In genomic region chr5:157908459-157908858, GRCh38 we compare ENCODE assay signal across 34 cellular contexts.
"Had no signal": no experiment of that assay in that cellular context is flagged by ENCODE, and none has a peak within 500 bp of the region (broad histone marks: within the 10 kb centered on the region; RNA-seq: fewer than 3 reads in every experiment).

No MANE protein-coding gene starts in this region.

- H3K4me3 Mint-ChIP-seq: activated CD4-positive, alpha-beta memory T cell treated with anti-CD3 and anti-CD28 coated beads, Interleukin-2, amount 10 ng/mL, durations not matched to agents 7 days and 5 days; activated CD4-positive, alpha-beta T cell treated with anti-CD3 and anti-CD28 coated beads, Interleukin-2, amount 10 ng/mL, durations not matched to agents 24 days and 14 days; activated CD8-positive, alpha-beta memory T cell treated with anti-CD3 and anti-CD28 coated beads, Interleukin-2, amount 10 ng/mL, durations not matched to agents 7 days and 5 days; activated CD8-positive, alpha-beta T cell treated with anti-CD3 and anti-CD28 coated beads, Interleukin-2, amount 10 ng/mL, durations not matched to agents 7 days and 5 days; activated naive CD4-positive, alpha-beta T cell treated with anti-CD3 and anti-CD28 coated beads for 36 hours; activated naive CD8-positive, alpha-beta T cell treated with anti-CD3 and anti-CD28 coated beads for 36 hours; activated T-cell treated with anti-CD3 and anti-CD28 coated beads, Interleukin-2, amount 50 U/mL, for 4 hours; activated T-cell treated with anti-CD3 and anti-CD28 coated beads, Interleukin-2, amount 50 U/mL, for 72 hours; activated T-helper 1 cell treated with anti-CD3 and anti-CD28 coated beads, Interleukin-12 subunit alpha, Interleukin-12 subunit beta, Interleukin-2, Interleukin-4 antibody, amounts not matched to agents 30 ng/mL and 10 ng/mL and 1 ng/mL, durations not matched to agents 14 hours and 24 hours and 36 hours; activated T-helper 17 cell treated with anti-CD3 and anti-CD28 coated beads, Interleukin-2, amount 50 U/mL, for 72 hours; T-helper 1 cell treated with Interleukin-12 subunit alpha and Interleukin-12 subunit beta and Interleukin-4 antibody, amounts not matched to agents 30 μg/mL and 1 μg/mL, for 36 hours; T-helper 2 cell treated with Interferon-gamma antibody and Interleukin-4, amounts not matched to agents 5 μg/mL and 100 μg/mL, for 36 hours had no signal

- H3K27me3 Mint-ChIP-seq: activated naive CD8-positive, alpha-beta T cell treated with anti-CD3 and anti-CD28 coated beads for 36 hours had no signal

- H3K27ac ChIP-seq: adrenal gland, body of pancreas, brain microvascular endothelial cell, breast epithelium, VCaP had no signal

- H3K36me3 Mint-ChIP-seq: activated CD8-positive, alpha-beta memory T cell treated with anti-CD3 and anti-CD28 coated beads, Interleukin-2, amount 10 ng/mL, durations not matched to agents 7 days and 5 days; activated naive CD4-positive, alpha-beta T cell treated with anti-CD3 and anti-CD28 coated beads, Interleukin-2, amount 50 U/mL, for 72 hours; activated naive CD8-positive, alpha-beta T cell treated with anti-CD3 and anti-CD28 coated beads for 36 hours had no signal

- H3K4me3 ChIP-seq: adrenal gland, body of pancreas, breast epithelium had no signal

- H3K27me3 ChIP-seq: adrenal gland, body of pancreas, brain microvascular endothelial cell, breast epithelium had no signal

- H3K4me1 Mint-ChIP-seq: activated CD4-positive, alpha-beta memory T cell treated with anti-CD3 and anti-CD28 coated beads, Interleukin-2, amount 10 ng/mL, durations not matched to agents 7 days and 5 days; activated CD4-positive, alpha-beta T cell treated with anti-CD3 and anti-CD28 coated beads, Interleukin-2, amount 10 ng/mL, durations not matched to agents 24 days and 14 days; activated CD8-positive, alpha-beta memory T cell treated with anti-CD3 and anti-CD28 coated beads, Interleukin-2, amount 10 ng/mL, durations not matched to agents 7 days and 5 days; activated T-helper 17 cell treated with anti-CD3 and anti-CD28 coated beads, Interleukin-2, amount 50 U/mL, for 72 hours had no signal

- H3K4me1 ChIP-seq: adrenal gland, breast epithelium had no signal

- ATAC-seq: activated CD8-positive, alpha-beta memory T cell treated with anti-CD3 and anti-CD28 coated beads, Interleukin-2, amount 10 ng/mL, durations not matched to agents 7 days and 5 days; activated CD8-positive, alpha-beta T cell treated with anti-CD3 and anti-CD28 coated beads, Interleukin-2, amount 10 ng/mL, durations not matched to agents 7 days and 5 days; activated naive CD4-positive, alpha-beta T cell treated with anti-CD3 and anti-CD28 coated beads, Interleukin-2, amount 50 U/mL, for 72 hours; activated T-cell treated with anti-CD3 and anti-CD28 coated beads, Interleukin-2, amount 50 U/mL, for 4 hours; activated T-cell treated with anti-CD3 and anti-CD28 coated beads, Interleukin-2, amount 50 U/mL, for 72 hours; activated T-helper 17 cell treated with anti-CD3 and anti-CD28 coated beads, Interleukin-2, amount 50 U/mL, for 72 hours; body of pancreas had no signal

- H3K27ac Mint-ChIP-seq: activated CD4-positive, alpha-beta memory T cell treated with anti-CD3 and anti-CD28 coated beads, Interleukin-2, amount 10 ng/mL, durations not matched to agents 7 days and 5 days; activated CD4-positive, alpha-beta T cell treated with anti-CD3 and anti-CD28 coated beads, Interleukin-2, amount 10 ng/mL, durations not matched to agents 24 days and 14 days; activated CD8-positive, alpha-beta memory T cell treated with anti-CD3 and anti-CD28 coated beads, Interleukin-2, amount 10 ng/mL, durations not matched to agents 7 days and 5 days; activated CD8-positive, alpha-beta T cell treated with anti-CD3 and anti-CD28 coated beads, Interleukin-2, amount 10 ng/mL, durations not matched to agents 7 days and 5 days; activated naive CD4-positive, alpha-beta T cell treated with anti-CD3 and anti-CD28 coated beads for 36 hours; activated naive CD4-positive, alpha-beta T cell treated with anti-CD3 and anti-CD28 coated beads, Interleukin-2, amount 50 U/mL, for 72 hours; activated naive CD8-positive, alpha-beta T cell treated with anti-CD3 and anti-CD28 coated beads for 36 hours; activated T-cell treated with anti-CD3 and anti-CD28 coated beads, Interleukin-2, amount 50 U/mL, for 72 hours; activated T-helper 1 cell treated with anti-CD3 and anti-CD28 coated beads, Interleukin-12 subunit alpha, Interleukin-12 subunit beta, Interleukin-2, Interleukin-4 antibody, amounts not matched to agents 30 ng/mL and 10 ng/mL and 1 ng/mL, durations not matched to agents 14 hours and 24 hours and 36 hours; activated T-helper 17 cell treated with anti-CD3 and anti-CD28 coated beads, Interleukin-2, amount 50 U/mL, for 72 hours; T-helper 1 cell treated with Interleukin-12 subunit alpha and Interleukin-12 subunit beta and Interleukin-4 antibody, amounts not matched to agents 30 μg/mL and 1 μg/mL, for 36 hours; T-helper 2 cell treated with Interferon-gamma antibody and Interleukin-4, amounts not matched to agents 5 μg/mL and 100 μg/mL, for 36 hours had no signal

- H3K9me3 Mint-ChIP-seq: activated CD4-positive, alpha-beta memory T cell treated with anti-CD3 and anti-CD28 coated beads, Interleukin-2, amount 10 ng/mL, durations not matched to agents 7 days and 5 days; activated CD4-positive, alpha-beta T cell treated with anti-CD3 and anti-CD28 coated beads, Interleukin-2, amount 10 ng/mL, durations not matched to agents 24 days and 14 days; activated naive CD4-positive, alpha-beta T cell treated with anti-CD3 and anti-CD28 coated beads for 36 hours; activated naive CD4-positive, alpha-beta T cell treated with anti-CD3 and anti-CD28 coated beads, Interleukin-2, amount 50 U/mL, for 72 hours; activated naive CD8-positive, alpha-beta T cell treated with anti-CD3 and anti-CD28 coated beads for 36 hours; activated T-cell treated with anti-CD3 and anti-CD28 coated beads, Interleukin-2, amount 50 U/mL, for 4 hours; activated T-cell treated with anti-CD3 and anti-CD28 coated beads, Interleukin-2, amount 50 U/mL, for 72 hours; activated T-helper 1 cell treated with anti-CD3 and anti-CD28 coated beads, Interleukin-12 subunit alpha, Interleukin-12 subunit beta, Interleukin-2, Interleukin-4 antibody, amounts not matched to agents 30 ng/mL and 10 ng/mL and 1 ng/mL, durations not matched to agents 14 hours and 24 hours and 36 hours; activated T-helper 17 cell treated with anti-CD3 and anti-CD28 coated beads, Interleukin-2, amount 50 U/mL, for 72 hours; T-helper 1 cell treated with Interleukin-12 subunit alpha and Interleukin-12 subunit beta and Interleukin-4 antibody, amounts not matched to agents 30 μg/mL and 1 μg/mL, for 36 hours; T-helper 2 cell treated with Interferon-gamma antibody and Interleukin-4, amounts not matched to agents 5 μg/mL and 100 μg/mL, for 36 hours had no signal

- DNase-seq: activated CD4-positive, alpha-beta memory T cell treated with anti-CD3 and anti-CD28 coated beads, Interleukin-2, amount 10 ng/mL, durations not matched to agents 7 days and 5 days; activated CD4-positive, alpha-beta T cell treated with anti-CD3 and anti-CD28 coated beads for 4 hours; activated CD4-positive, alpha-beta T cell treated with anti-CD3 and anti-CD28 coated beads, Interleukin-2, amount 10 ng/mL, durations not matched to agents 24 days and 14 days; activated CD4-positive, alpha-beta T cell treated with anti-CD3 and anti-CD28 coated beads, Interleukin-2, amount 50 U/mL, for 1 hour; activated CD4-positive, alpha-beta T cell treated with anti-CD3 and anti-CD28 coated beads, Interleukin-2, amount 50 U/mL, for 4 hours; activated CD4-positive, CD25-positive, alpha-beta regulatory T cell treated with anti-CD3 and anti-CD28 coated beads, Interleukin-2, amount 50 U/mL, for 72 hours; activated CD8-positive, alpha-beta memory T cell treated with anti-CD3 and anti-CD28 coated beads for 24 hours; activated CD8-positive, alpha-beta memory T cell treated with anti-CD3 and anti-CD28 coated beads, Interleukin-2, amount 10 ng/mL, durations not matched to agents 7 days and 5 days; activated CD8-positive, alpha-beta memory T cell treated with anti-CD3 and anti-CD28 coated beads, Interleukin-2, amount 50 U/mL, for 48 hours; activated CD8-positive, alpha-beta T cell treated with anti-CD3 and anti-CD28 coated beads, Interleukin-2, amount 10 ng/mL, durations not matched to agents 7 days and 5 days; activated effector memory CD4-positive, alpha-beta T cell treated with anti-CD3 and anti-CD28 coated beads, Interleukin-2, amount 50 U/mL, for 16 hours; activated gamma-delta T cell treated with Interleukin-2 at 50 U/mL for 16 hours; activated naive CD4-positive, alpha-beta T cell; activated naive CD4-positive, alpha-beta T cell treated with anti-CD3 and anti-CD28 coated beads for 36 hours; activated naive CD4-positive, alpha-beta T cell treated with anti-CD3 and anti-CD28 coated beads, Interleukin-2, amount 50 U/mL, for 16 hours; activated naive CD8-positive, alpha-beta T cell treated with anti-CD3 and anti-CD28 coated beads for 36 hours; activated T-cell treated with anti-CD3 and anti-CD28 coated beads, Interleukin-2, amount 50 U/mL, for 4 hours; activated T-cell treated with anti-CD3 and anti-CD28 coated beads, Interleukin-2, amount 50 U/mL, for 72 hours; adrenal gland; amniotic stem cell; aorta; body of pancreas; brain microvascular endothelial cell; central memory CD4-positive, alpha-beta T cell; T-helper 1 cell; T-helper 2 cell; T-helper 9 cell had no signal

- H3K9me3 ChIP-seq: adrenal gland, body of pancreas, breast epithelium had no signal

- H3K36me3 ChIP-seq: adrenal gland, brain microvascular endothelial cell, breast epithelium had no signal
